Comparison of ENCODE assay signal across 8 cellular contexts in the genomic region with DNA sequence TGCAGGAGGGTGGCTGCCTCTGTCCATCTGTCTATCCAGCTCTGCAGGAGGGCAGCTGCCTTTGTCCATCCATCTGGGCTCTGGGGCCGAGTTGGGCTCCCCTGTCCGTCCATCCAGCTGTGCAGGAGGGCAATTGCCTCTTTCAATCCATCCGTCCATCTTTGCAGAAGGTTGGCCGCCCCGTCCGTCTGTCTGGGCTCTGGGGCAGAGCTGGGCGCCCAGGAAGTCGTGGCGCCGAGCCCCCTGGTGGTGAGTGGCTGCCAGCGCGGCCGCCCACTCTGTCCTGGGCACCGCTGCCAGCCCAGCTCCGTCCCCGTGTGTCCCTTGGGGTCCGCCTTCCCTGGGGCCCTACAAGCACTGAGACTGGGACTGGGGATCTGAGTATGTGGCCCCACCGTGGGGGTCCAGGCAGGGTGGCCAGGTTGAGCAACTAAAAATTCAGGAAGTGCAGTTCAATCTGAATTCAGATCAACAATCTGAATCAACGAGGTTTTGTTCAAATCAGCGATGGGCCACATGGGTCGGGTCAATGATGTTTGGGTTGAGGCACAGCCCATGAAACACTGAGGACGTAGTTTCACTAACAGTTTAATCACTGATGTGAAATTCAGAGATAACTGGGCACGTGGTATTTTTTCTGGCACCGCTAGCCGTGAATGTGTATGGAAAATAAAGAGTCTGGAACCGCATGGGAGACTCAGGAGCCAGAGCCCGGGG.
DNase-seq lines count a peak whose midpoint lies in the region; ATAC-seq lines count a peak whose summit lies in the region.

No MANE protein-coding gene starts in this region.

- no peaks in the 10 kb centered on the region for H3K9me3 ChIP-seq in aorta (ENCODE audit: control insufficient read depth, low read length)

- WGBS in aorta, 2 donors, result 4 to 15% methylated on average over 25 to 27 of the region's 27 CpGs

- H3K27ac ChIP-seq in aorta (ENCODE audit: low read depth in 1 of 2, low read length in 2 of 2), result no peak overlapping the region

- intact Hi-C loops in aorta (cut with DNase I), result loop anchor here in 1 of 2 donors (10.0 kb wide), 1 partner anchor 383 kb away; no protein-coding TSS in a partner anchor

- ATAC-seq in HG02973 (IDR thresholded peaks at IDR 0.05; ENCODE audit: unreplicated experiment), result no peak
- no peak for ATAC-seq in aorta (ENCODE audit: low FRiP score)

- no peaks in the 10 kb centered on the region for H3K27me3 ChIP-seq in aorta (ENCODE audit: control insufficient read depth in 1 of 2, insufficient read depth in 2 of 2, low read length in 1 of 2)

- no peak overlapping the region for H3K4me3 ChIP-seq in aorta (ENCODE audit: low read length in 2 of 2)

- DNase-seq in activated gamma-delta T cell treated with Interleukin-2 at 50 U/mL for 16 hours (peak; percentile 26), activated gamma-delta T cell (lab: John Stamatoyannopoulos, UW) (no peak), iPS-NIHi11 (ENCODE audit: low spot score) (peak; percentile 43), aorta (no peak), NCI-H1694 treated with DMSO at 0.1 percent for 48 hours (lab: John Stamatoyannopoulos, UW) (no peak)
- DNase-seq in activated CD4-positive, alpha-beta T cell treated with anti-CD3 and anti-CD28 coated beads, Interleukin-2, amount 50 U/mL, for 48 hours, result peak; percentile 37 to 41
- peak; percentile 5 for DNase-seq in stimulated activated naive CD4-positive, alpha-beta T cell treated with Interleukin-2 at 50 U/mL for 16 hours (lab: John Stamatoyannopoulos, UW)

- no peaks in the 10 kb centered on the region for H3K36me3 ChIP-seq in aorta (ENCODE audit: control insufficient read depth in 1 of 2, insufficient read depth in 2 of 2, low read length in 1 of 2)

- no peaks in the 10 kb centered on the region for H3K4me1 ChIP-seq in aorta (ENCODE audit: control insufficient read depth in 1 of 2, insufficient read depth in 2 of 2, low read length in 2 of 2)

Comparison
In these comparisons a context has a peak if more than half of its experiments do, and no peak if none do; other contexts are left out.
1. DNase-seq: peak in activated gamma-delta T cell treated with Interleukin-2 at 50 U/mL for 16 hours (single experiment), activated CD4-positive, alpha-beta T cell treated with anti-CD3 and anti-CD28 coated beads, Interleukin-2, amount 50 U/mL, for 48 hours (2 of 2), iPS-NIHi11 (single experiment) and stimulated activated naive CD4-positive, alpha-beta T cell treated with Interleukin-2 at 50 U/mL for 16 hours (single experiment); none in activated gamma-delta T cell (single experiment), aorta (0 of 2) and NCI-H1694 treated with DMSO at 0.1 percent for 48 hours (single experiment).